Comparison of ENCODE assay signal across 25 cellular contexts in the genomic region with DNA sequence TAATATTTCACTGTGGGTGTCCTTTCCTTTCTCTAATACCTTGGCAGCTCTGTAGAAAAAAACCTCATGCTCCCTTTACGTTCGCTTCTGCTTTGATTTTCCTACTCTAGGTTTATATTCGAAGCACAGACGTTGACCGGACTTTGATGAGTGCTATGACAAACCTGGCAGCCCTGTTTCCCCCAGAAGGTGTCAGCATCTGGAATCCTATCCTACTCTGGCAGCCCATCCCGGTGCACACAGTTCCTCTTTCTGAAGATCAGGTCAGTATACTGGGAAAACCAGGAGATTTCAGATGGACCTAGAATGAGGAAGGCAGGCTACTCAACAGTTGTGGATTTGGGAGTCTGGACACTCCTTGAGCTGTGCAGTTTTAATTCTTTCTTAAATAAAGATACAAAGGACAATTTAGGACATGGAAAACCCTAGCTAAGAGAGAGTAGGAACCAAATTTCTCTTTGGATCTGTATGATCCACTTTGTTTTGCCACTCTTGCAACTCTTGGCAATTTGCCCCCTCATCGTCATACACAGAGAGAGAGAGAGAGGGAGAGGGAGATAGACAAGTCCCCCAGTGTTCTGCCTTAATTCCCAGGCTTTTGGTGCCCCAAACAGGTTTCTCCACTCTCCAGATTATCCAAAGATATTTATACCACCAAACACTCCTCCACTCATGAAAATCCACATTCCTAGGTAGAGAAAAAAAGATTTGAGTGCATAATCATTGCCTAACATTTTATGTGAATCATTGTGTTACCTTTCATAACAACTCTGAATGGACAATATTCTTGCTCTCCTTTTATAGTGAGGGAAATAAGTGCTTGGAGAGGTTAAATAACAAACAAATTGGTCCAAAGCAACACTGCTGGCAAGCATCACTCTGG. TPM values are rescaled to one million over a fixed set of nuclear protein-coding genes. Genes with fewer than 3 reads are reported as not detected.
"Had no signal": no experiment of that assay in that cellular context is flagged by ENCODE, and none has a peak within 500 bp of the region (broad histone marks: within the 10 kb centered on the region; RNA-seq: fewer than 3 reads in every experiment).

No MANE protein-coding gene starts in this region.

- H3K4me3 Mint-ChIP-seq: activated CD4-positive, alpha-beta T cell treated with anti-CD3 and anti-CD28 coated beads, Interleukin-2, amount 10 ng/mL, durations not matched to agents 7 days and 5 days; activated CD8-positive, alpha-beta memory T cell treated with anti-CD3 and anti-CD28 coated beads, Interleukin-2, amount 10 ng/mL, durations not matched to agents 7 days and 5 days; activated CD8-positive, alpha-beta T cell treated with anti-CD3 and anti-CD28 coated beads for 36 hours; activated naive CD4-positive, alpha-beta T cell treated with anti-CD3 and anti-CD28 coated beads, Interleukin-2, amount 50 U/mL, for 24 hours; immature natural killer cell; natural killer cell treated with Interleukin-12 subunit alpha and Interleukin-12 subunit beta and Interleukin-15 and Interleukin-18, amount 100 ng/mL, for 72 hours; T-cell; T-helper 2 cell treated with Interferon-gamma antibody and Interleukin-4, amounts not matched to agents 5 μg/mL and 100 μg/mL, for 36 hours had no signal

- H3K27ac ChIP-seq: foreskin keratinocyte, hepatocyte, neutrophil, upper lobe of right lung, WERI-Rb-1 had no signal

- DNase-seq: activated CD4-positive, alpha-beta T cell treated with anti-CD3 and anti-CD28 coated beads, Interleukin-2, amount 10 ng/mL, durations not matched to agents 7 days and 5 days; activated CD4-positive, CD25-positive, alpha-beta regulatory T cell treated with anti-CD3 and anti-CD28 coated beads, Interleukin-2, amount 50 U/mL, for 72 hours; activated CD8-positive, alpha-beta memory T cell treated with anti-CD3 and anti-CD28 coated beads, Interleukin-2, amount 10 ng/mL, durations not matched to agents 7 days and 5 days; activated CD8-positive, alpha-beta T cell treated with anti-CD3 and anti-CD28 coated beads for 36 hours; activated gamma-delta T cell treated with Interleukin-2 at 50 U/mL for 16 hours; aorta; cortex of kidney; erythroblast; foreskin keratinocyte; glutamatergic neuron; immature natural killer cell; posterior cingulate gyrus; stimulated activated CD4-positive, alpha-beta T cell treated with anti-CD3 and anti-CD28 coated beads, Interleukin-12 subunit alpha, Interleukin-12 subunit beta, amount 100 ng/mL, for 4 hours; stimulated activated CD4-positive, alpha-beta T cell treated with anti-CD3 and anti-CD28 coated beads, Interleukin-4, amount 100 ng/mL, for 4 hours; stimulated activated naive CD8-positive, alpha-beta T cell treated with anti-CD3 and anti-CD28 coated beads, Interleukin-15, Interleukin-2, amounts not matched to agents 100 U/mL and 50 U/mL, for 24 hours; T-cell; upper lobe of right lung; WERI-Rb-1 had no signal

- H3K9me3 Mint-ChIP-seq: activated CD4-positive, alpha-beta T cell treated with anti-CD3 and anti-CD28 coated beads, Interleukin-2, amount 10 ng/mL, durations not matched to agents 7 days and 5 days; activated CD8-positive, alpha-beta T cell treated with anti-CD3 and anti-CD28 coated beads for 36 hours; activated naive CD4-positive, alpha-beta T cell treated with anti-CD3 and anti-CD28 coated beads, Interleukin-2, amount 50 U/mL, for 24 hours; immature natural killer cell; natural killer cell treated with Interleukin-12 subunit alpha and Interleukin-12 subunit beta and Interleukin-15 and Interleukin-18, amount 100 ng/mL, for 72 hours; T-cell; T-helper 2 cell treated with Interferon-gamma antibody and Interleukin-4, amounts not matched to agents 5 μg/mL and 100 μg/mL, for 36 hours had no signal

- H3K27ac Mint-ChIP-seq: activated CD4-positive, alpha-beta T cell treated with anti-CD3 and anti-CD28 coated beads, Interleukin-2, amount 10 ng/mL, durations not matched to agents 7 days and 5 days; activated CD8-positive, alpha-beta memory T cell treated with anti-CD3 and anti-CD28 coated beads, Interleukin-2, amount 10 ng/mL, durations not matched to agents 7 days and 5 days; activated CD8-positive, alpha-beta T cell treated with anti-CD3 and anti-CD28 coated beads for 36 hours; activated naive CD4-positive, alpha-beta T cell treated with anti-CD3 and anti-CD28 coated beads, Interleukin-2, amount 50 U/mL, for 24 hours; immature natural killer cell; natural killer cell treated with Interleukin-12 subunit alpha and Interleukin-12 subunit beta and Interleukin-15 and Interleukin-18, amount 100 ng/mL, for 72 hours; T-cell; T-helper 2 cell treated with Interferon-gamma antibody and Interleukin-4, amounts not matched to agents 5 μg/mL and 100 μg/mL, for 36 hours had no signal

- H3K4me3 ChIP-seq: hepatocyte, upper lobe of right lung had no signal

- H3K4me1 Mint-ChIP-seq: activated CD4-positive, alpha-beta T cell treated with anti-CD3 and anti-CD28 coated beads, Interleukin-2, amount 10 ng/mL, durations not matched to agents 7 days and 5 days; activated CD8-positive, alpha-beta memory T cell treated with anti-CD3 and anti-CD28 coated beads, Interleukin-2, amount 10 ng/mL, durations not matched to agents 7 days and 5 days; activated naive CD4-positive, alpha-beta T cell treated with anti-CD3 and anti-CD28 coated beads, Interleukin-2, amount 50 U/mL, for 24 hours; immature natural killer cell; T-cell had no signal

- ATAC-seq: activated CD8-positive, alpha-beta memory T cell treated with anti-CD3 and anti-CD28 coated beads, Interleukin-2, amount 10 ng/mL, durations not matched to agents 7 days and 5 days; activated CD8-positive, alpha-beta T cell treated with anti-CD3 and anti-CD28 coated beads for 36 hours; foreskin keratinocyte; left lobe of liver; natural killer cell treated with Interleukin-12 subunit alpha and Interleukin-12 subunit beta and Interleukin-15 and Interleukin-18, amount 100 ng/mL, for 72 hours; stimulated activated naive CD8-positive, alpha-beta T cell treated with anti-CD3 and anti-CD28 coated beads, Interleukin-15, Interleukin-2, amounts not matched to agents 100 U/mL and 50 U/mL, for 24 hours; T-cell; upper lobe of right lung had no signal

- H3K36me3 Mint-ChIP-seq: activated CD8-positive, alpha-beta memory T cell treated with anti-CD3 and anti-CD28 coated beads, Interleukin-2, amount 10 ng/mL, durations not matched to agents 7 days and 5 days; activated naive CD4-positive, alpha-beta T cell treated with anti-CD3 and anti-CD28 coated beads, Interleukin-2, amount 50 U/mL, for 24 hours; immature natural killer cell; natural killer cell treated with Interleukin-12 subunit alpha and Interleukin-12 subunit beta and Interleukin-15 and Interleukin-18, amount 100 ng/mL, for 72 hours; T-cell had no signal

RNA-seq across cellular contexts. Expression of a gene that starts 15.1 kb away (rescaled TPM):
- total RNA-seq: activated CD4-positive, alpha-beta T cell treated with anti-CD3 and anti-CD28 coated beads, Interleukin-2, amount 10 ng/mL, durations not matched to agents 7 days and 5 days; activated CD8-positive, alpha-beta memory T cell treated with anti-CD3 and anti-CD28 coated beads, Interleukin-2, amount 10 ng/mL, durations not matched to agents 7 days and 5 days; activated CD8-positive, alpha-beta T cell treated with anti-CD3 and anti-CD28 coated beads for 36 hours; left lobe of liver; lung microvascular endothelial cell; natural killer cell treated with Interleukin-12 subunit alpha and Interleukin-12 subunit beta and Interleukin-15 and Interleukin-18, amount 100 ng/mL, for 72 hours; T-cell had no signal
